ENCODE assay signal across 18 cellular contexts in the genomic region with DNA sequence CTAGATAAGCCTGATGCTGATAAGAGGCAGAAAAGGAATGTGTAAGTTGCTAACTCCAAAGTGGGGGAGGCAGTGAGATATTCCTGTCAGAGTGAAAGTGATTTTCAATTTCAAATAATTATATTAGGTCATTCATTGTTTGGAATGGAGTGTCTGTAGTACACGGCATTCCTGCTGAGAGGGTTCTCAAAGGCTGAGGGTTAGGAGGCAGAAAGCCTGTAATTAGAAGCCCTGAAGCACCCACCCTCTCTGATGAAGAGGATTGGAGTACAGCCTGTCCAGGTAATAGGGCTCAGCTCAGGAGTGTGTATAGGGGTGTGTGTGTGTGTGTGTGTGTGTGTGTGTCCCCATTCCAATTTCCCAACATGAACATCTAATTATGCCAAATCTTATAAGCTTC.
DNase-seq lines count a peak whose midpoint lies in the region; ATAC-seq lines count a peak whose summit lies in the region.
"Had no signal": no experiment of that assay in that cellular context is flagged by ENCODE, and none has a peak within 500 bp of the region (broad histone marks: within the 10 kb centered on the region; RNA-seq: fewer than 3 reads in every experiment).

No MANE protein-coding gene starts in this region.

- 28% methylated on average over 1 of the region's 1 CpG for WGBS in right cardiac atrium

- H3K27me3 ChIP-seq in BLaER1 (no peaks in the 10 kb centered on the region), right cardiac atrium (ENCODE audit: control insufficient read depth, insufficient read depth) (no peaks in the 10 kb centered on the region)

- H3K9me3 ChIP-seq in BLaER1, result peaks cover 49% of the 10 kb centered on the region
- no peaks in the 10 kb centered on the region for H3K9me3 ChIP-seq in right cardiac atrium (ENCODE audit: control insufficient read depth, low read length)
- H3K9me3 ChIP-seq: colonic mucosa, suprapubic skin had no signal

- ATAC-seq in right cardiac atrium, result no peak
- no peak for ATAC-seq in GM19463 (IDR thresholded peaks at IDR 0.05; ENCODE audit: unreplicated experiment)
- ATAC-seq: left colon; stimulated activated effector memory CD8-positive, alpha-beta T cell treated with anti-CD3 and anti-CD28 coated beads, Interleukin-12 subunit alpha, Interleukin-12 subunit beta, amount 100 ng/mL, for 72 hours had no signal

- peak overlapping the region; percentile 27; the same call in 1 of the 2 replicates for H3K27ac ChIP-seq in BLaER1
- H3K27ac ChIP-seq in right cardiac atrium (ENCODE audit: low read length), result peak overlapping the region; percentile 42
- H3K27ac ChIP-seq: colonic mucosa, KMS-11, suprapubic skin had no signal

- DNase-seq in NCI-H1105 (lab: John Stamatoyannopoulos, UW) (peak; percentile 21), NCI-H524 treated with DMSO at 0.1 percent for 48 hours (lab: John Stamatoyannopoulos, UW) (peak; percentile 10), right cardiac atrium (no peak), Ammon's horn (ENCODE audit: low spot score) (no peak), H4 (ENCODE audit: low spot score) (no peak), DMS 273 treated with DMSO at 0.1 percent for 48 hours (lab: John Stamatoyannopoulos, UW) (no peak)
- DNase-seq: activated naive CD8-positive, alpha-beta T cell treated with anti-CD3 and anti-CD28 coated beads for 36 hours; C1 segment of cervical spinal cord; colonic mucosa; GDM1; left colon; NCI-H446 treated with DMSO at 0.1 percent for 48 hours; nephron progenitor cell had no signal

- intact Hi-C loops in right cardiac atrium (cut with DNase I), result no loop called here

- H3K36me3 ChIP-seq in BLaER1, result 0 out of 2 replicates have a peak, but pooled peaks cover 3% of the 10 kb centered on the region
- H3K36me3 ChIP-seq: colonic mucosa, suprapubic skin had no signal

- H3K4me1 ChIP-seq in BLaER1 (peaks cover 34% of the 10 kb centered on the region), right cardiac atrium (ENCODE audit: control insufficient read depth, insufficient read depth, low read length) (peaks cover 5% of the 10 kb centered on the region)
- H3K4me1 ChIP-seq: colonic mucosa had no signal

- no peak overlapping the region for H3K9ac ChIP-seq in BLaER1
- H3K9ac ChIP-seq: KMS-11 had no signal

- H3K4me2 ChIP-seq in BLaER1, result no peak overlapping the region
- H3K4me2 ChIP-seq: KMS-11 had no signal

- H4K20me1 ChIP-seq in BLaER1, result no peaks in the 10 kb centered on the region

- H3K4me3 ChIP-seq in BLaER1 (no peak overlapping the region), right cardiac atrium (ENCODE audit: low read length) (no peak overlapping the region)
- H3K4me3 ChIP-seq: colonic mucosa, suprapubic skin had no signal

Comparison
In these comparisons a context has a peak if more than half of its experiments do, and no peak if none do; other contexts are left out.
1. DNase-seq: peak in NCI-H1105 (single experiment) and NCI-H524 treated with DMSO at 0.1 percent for 48 hours (single experiment); none in right cardiac atrium (0 of 3), Ammon's horn (single experiment), H4 (single experiment) and DMS 273 treated with DMSO at 0.1 percent for 48 hours (single experiment).